Comparison of ENCODE assay signal across 8 cellular contexts in the genomic region with DNA sequence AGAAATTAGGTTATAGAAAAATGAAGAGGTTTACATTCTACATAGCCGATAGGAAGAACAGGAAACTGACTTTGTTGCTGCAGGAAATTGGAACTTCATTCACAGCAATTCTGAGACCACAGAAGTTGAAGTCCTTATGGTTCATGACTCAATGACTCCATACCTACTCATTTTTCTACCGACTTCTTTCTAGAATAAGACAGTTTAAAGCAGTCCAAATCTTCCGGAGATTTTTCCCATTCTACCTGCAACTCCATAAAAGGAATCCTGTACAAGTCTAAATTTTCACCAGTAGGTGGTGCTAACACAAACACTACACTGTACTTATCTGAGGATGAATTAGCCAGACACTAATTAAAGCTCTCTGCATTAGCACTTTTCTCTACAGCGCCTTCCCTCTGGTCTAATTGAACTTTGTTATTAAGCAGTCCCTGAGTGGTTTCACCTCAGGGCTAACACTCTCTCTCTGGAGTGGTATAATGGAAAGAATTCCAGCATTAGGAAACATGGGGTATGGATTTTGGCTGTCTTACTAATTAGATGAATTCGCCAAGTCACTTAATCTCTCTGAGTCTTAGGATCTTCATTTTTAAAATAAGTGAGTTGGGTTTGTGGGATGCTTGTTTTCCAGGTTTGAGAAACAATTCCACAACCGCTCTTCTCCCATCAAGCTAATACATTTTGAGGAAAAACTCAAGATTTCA.
DNase-seq lines count a peak whose midpoint lies in the region; ATAC-seq and TF ChIP-seq lines count a peak whose summit lies in the region.

No MANE protein-coding gene starts in this region.

- no peak overlapping the region for H3K4me3 Mint-ChIP-seq in WTC11

- POLR2A ChIA-PET in BJ (lab: Charles Lee) = no interaction called here
- POLR2A ChIA-PET in WTC11 (lab: Charles Lee) = no interaction called here

- no peaks in the 10 kb centered on the region for H3K27me3 Mint-ChIP-seq in WTC11 (ENCODE audit: low read depth)

- 53% methylated on average over 6 of the region's 6 CpGs for whole genome bisulfite sequencing in prostate gland

- H3K27ac ChIP-seq in prostate gland = peak overlapping the region in 1 of 2 donors; percentile 50

- peaks cover 29% of the 10 kb centered on the region for H3K27me3 ChIP-seq in BJ (ENCODE audit: control insufficient read depth, insufficient read depth, low read length)
- H3K27me3 ChIP-seq in prostate gland (replicated peaks; ENCODE audit: insufficient read depth) = no peaks in the 10 kb centered on the region

- no peak for TF ChIP-seq POLR2A in prostate gland (IDR thresholded peaks at IDR 0.05)

- DNase-seq in BJ (ENCODE audit: low read depth) (no peak), NCI-H2081 (lab: John Stamatoyannopoulos, UW) (peak; percentile 57 to 82), WTC11 (ENCODE audit: low spot score) (no peak), globus pallidus (ENCODE audit: low spot score) (peak; percentile 72), prostate gland (ENCODE audit: low spot score) (peak; percentile 58)

- ATAC-seq in GM19372 (IDR thresholded peaks at IDR 0.05; ENCODE audit: low read depth, unreplicated experiment) (peak; percentile 46), WTC11 (peak; percentile 82), HG03159 (IDR thresholded peaks at IDR 0.05; ENCODE audit: unreplicated experiment) (no peak), GM18520 (IDR thresholded peaks at IDR 0.05; ENCODE audit: unreplicated experiment) (no peak)

- TF ChIP-seq CTCF in BJ (IDR thresholded peaks at IDR 0.05; ENCODE audit: insufficient read depth, low read depth, low read length) = peak; percentile 66
- no peak for TF ChIP-seq CTCF in WTC11 (IDR thresholded peaks at IDR 0.05)
- TF ChIP-seq CTCF in prostate gland (IDR thresholded peaks at IDR 0.05) = peak; percentile 42 to 80 (median 71)

- no peaks in the 10 kb centered on the region for H3K36me3 Mint-ChIP-seq in WTC11

- H3K27ac Mint-ChIP-seq in WTC11 = no peak overlapping the region

- H3K4me1 ChIP-seq in prostate gland (replicated peaks) = peaks cover 17% of the 10 kb centered on the region

- no peaks in the 10 kb centered on the region for H3K9me3 ChIP-seq in prostate gland

- H3K4me3 ChIP-seq in BJ (ENCODE audit: low read depth, low read length) = no peak overlapping the region
- no peak overlapping the region for H3K4me3 ChIP-seq in prostate gland

- CTCF ChIA-PET in BJ (lab: Yijun Ruan, JAX) = interaction anchor here (0.6 to 3.1 kb wide), 22 partner anchors 9 to 302 kb away, joined by 3 to 15 read pairs (median 5); no protein-coding TSS in a partner anchor
- CTCF ChIA-PET in WTC11 (lab: Charles Lee) = interaction anchor here (0.6 to 2.9 kb wide), 28 partner anchors 8 to 475 kb away, joined by 3 to 16 read pairs (median 4); no protein-coding TSS in a partner anchor

- peaks cover 5% of the 10 kb centered on the region; the same call in 1 of the 2 replicates for H3K9me3 Mint-ChIP-seq in WTC11

- intact Hi-C loops in prostate gland (cut with DNase I) = loop anchor here (5.0 kb wide), 2 partner anchors 240 to 330 kb away; partner anchors contain the start of gene RBPJ

- H3K36me3 ChIP-seq in BJ (ENCODE audit: control insufficient read depth, insufficient read depth, low read length) (no peaks in the 10 kb centered on the region), prostate gland (no peaks in the 10 kb centered on the region)

- H3K4me1 Mint-ChIP-seq in WTC11 = peaks cover 23% of the 10 kb centered on the region

TF ChIP-seq in WTC11, 78 proteins besides CTCF, POLR2A, EP300 and RAD21:
- TF ChIP-seq ATF1 (CRISPR knock-in tag; IDR thresholded peaks at IDR 0.05) (no peak), OVOL2 (CRISPR knock-in tag; IDR thresholded peaks at IDR 0.05; ENCODE audit: borderline replicate concordance) (no peak), FOXK1 (CRISPR knock-in tag; IDR thresholded peaks at IDR 0.05) (no peak), PREB (CRISPR knock-in tag; IDR thresholded peaks at IDR 0.05; ENCODE audit: borderline replicate concordance) (no peak), GTF2I (CRISPR knock-in tag; conservative IDR thresholded peaks at IDR 0.05) (no peak), NR1H2 (CRISPR knock-in tag; IDR thresholded peaks at IDR 0.05) (no peak), ETV6 (CRISPR knock-in tag; IDR thresholded peaks at IDR 0.05) (no peak)
- TF ChIP-seq, protein P1, sequence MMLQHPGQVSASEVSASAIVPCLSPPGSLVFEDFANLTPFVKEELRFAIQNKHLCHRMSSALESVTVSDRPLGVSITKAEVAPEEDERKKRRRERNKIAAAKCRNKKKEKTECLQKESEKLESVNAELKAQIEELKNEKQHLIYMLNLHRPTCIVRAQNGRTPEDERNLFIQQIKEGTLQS (CRISPR knock-in tag; conservative IDR thresholded peaks at IDR 0.05) = no peak
- TF ChIP-seq, protein P2, sequence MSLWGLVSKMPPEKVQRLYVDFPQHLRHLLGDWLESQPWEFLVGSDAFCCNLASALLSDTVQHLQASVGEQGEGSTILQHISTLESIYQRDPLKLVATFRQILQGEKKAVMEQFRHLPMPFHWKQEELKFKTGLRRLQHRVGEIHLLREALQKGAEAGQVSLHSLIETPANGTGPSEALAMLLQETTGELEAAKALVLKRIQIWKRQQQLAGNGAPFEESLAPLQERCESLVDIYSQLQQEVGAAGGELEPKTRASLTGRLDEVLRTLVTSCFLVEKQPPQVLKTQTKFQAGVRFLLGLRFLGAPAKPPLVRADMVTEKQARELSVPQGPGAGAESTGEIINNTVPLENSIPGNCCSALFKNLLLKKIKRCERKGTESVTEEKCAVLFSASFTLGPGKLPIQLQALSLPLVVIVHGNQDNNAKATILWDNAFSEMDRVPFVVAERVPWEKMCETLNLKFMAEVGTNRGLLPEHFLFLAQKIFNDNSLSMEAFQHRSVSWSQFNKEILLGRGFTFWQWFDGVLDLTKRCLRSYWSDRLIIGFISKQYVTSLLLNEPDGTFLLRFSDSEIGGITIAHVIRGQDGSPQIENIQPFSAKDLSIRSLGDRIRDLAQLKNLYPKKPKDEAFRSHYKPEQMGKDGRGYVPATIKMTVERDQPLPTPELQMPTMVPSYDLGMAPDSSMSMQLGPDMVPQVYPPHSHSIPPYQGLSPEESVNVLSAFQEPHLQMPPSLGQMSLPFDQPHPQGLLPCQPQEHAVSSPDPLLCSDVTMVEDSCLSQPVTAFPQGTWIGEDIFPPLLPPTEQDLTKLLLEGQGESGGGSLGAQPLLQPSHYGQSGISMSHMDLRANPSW (CRISPR knock-in tag; conservative IDR thresholded peaks at IDR 0.05; ENCODE audit: low read depth) = no peak
- TF ChIP-seq, protein P3, sequence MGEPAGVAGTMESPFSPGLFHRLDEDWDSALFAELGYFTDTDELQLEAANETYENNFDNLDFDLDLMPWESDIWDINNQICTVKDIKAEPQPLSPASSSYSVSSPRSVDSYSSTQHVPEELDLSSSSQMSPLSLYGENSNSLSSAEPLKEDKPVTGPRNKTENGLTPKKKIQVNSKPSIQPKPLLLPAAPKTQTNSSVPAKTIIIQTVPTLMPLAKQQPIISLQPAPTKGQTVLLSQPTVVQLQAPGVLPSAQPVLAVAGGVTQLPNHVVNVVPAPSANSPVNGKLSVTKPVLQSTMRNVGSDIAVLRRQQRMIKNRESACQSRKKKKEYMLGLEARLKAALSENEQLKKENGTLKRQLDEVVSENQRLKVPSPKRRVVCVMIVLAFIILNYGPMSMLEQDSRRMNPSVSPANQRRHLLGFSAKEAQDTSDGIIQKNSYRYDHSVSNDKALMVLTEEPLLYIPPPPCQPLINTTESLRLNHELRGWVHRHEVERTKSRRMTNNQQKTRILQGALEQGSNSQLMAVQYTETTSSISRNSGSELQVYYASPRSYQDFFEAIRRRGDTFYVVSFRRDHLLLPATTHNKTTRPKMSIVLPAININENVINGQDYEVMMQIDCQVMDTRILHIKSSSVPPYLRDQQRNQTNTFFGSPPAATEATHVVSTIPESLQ (CRISPR knock-in tag; IDR thresholded peaks at IDR 0.05) = no peak
- TF ChIP-seq, protein P4, sequence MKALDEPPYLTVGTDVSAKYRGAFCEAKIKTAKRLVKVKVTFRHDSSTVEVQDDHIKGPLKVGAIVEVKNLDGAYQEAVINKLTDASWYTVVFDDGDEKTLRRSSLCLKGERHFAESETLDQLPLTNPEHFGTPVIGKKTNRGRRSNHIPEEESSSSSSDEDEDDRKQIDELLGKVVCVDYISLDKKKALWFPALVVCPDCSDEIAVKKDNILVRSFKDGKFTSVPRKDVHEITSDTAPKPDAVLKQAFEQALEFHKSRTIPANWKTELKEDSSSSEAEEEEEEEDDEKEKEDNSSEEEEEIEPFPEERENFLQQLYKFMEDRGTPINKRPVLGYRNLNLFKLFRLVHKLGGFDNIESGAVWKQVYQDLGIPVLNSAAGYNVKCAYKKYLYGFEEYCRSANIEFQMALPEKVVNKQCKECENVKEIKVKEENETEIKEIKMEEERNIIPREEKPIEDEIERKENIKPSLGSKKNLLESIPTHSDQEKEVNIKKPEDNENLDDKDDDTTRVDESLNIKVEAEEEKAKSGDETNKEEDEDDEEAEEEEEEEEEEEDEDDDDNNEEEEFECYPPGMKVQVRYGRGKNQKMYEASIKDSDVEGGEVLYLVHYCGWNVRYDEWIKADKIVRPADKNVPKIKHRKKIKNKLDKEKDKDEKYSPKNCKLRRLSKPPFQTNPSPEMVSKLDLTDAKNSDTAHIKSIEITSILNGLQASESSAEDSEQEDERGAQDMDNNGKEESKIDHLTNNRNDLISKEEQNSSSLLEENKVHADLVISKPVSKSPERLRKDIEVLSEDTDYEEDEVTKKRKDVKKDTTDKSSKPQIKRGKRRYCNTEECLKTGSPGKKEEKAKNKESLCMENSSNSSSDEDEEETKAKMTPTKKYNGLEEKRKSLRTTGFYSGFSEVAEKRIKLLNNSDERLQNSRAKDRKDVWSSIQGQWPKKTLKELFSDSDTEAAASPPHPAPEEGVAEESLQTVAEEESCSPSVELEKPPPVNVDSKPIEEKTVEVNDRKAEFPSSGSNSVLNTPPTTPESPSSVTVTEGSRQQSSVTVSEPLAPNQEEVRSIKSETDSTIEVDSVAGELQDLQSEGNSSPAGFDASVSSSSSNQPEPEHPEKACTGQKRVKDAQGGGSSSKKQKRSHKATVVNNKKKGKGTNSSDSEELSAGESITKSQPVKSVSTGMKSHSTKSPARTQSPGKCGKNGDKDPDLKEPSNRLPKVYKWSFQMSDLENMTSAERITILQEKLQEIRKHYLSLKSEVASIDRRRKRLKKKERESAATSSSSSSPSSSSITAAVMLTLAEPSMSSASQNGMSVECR (CRISPR knock-in tag; IDR thresholded peaks at IDR 0.05; ENCODE audit: borderline replicate concordance) = no peak
TF ChIP-seq in WTC11: peak in this region for 0.

Comparison
In these comparisons a context has a peak if more than half of its experiments do, and no peak if none do; other contexts are left out.
1. DNase-seq: peak in NCI-H2081 (2 of 2), globus pallidus (single experiment) and prostate gland (single experiment); none in BJ (single experiment) and WTC11 (single experiment).
2. ATAC-seq: peak in GM19372 (single experiment) and WTC11 (single experiment); none in HG03159 (single experiment) and GM18520 (single experiment).